1 cellular context compared by ENCODE assay signal in the genomic region with DNA sequence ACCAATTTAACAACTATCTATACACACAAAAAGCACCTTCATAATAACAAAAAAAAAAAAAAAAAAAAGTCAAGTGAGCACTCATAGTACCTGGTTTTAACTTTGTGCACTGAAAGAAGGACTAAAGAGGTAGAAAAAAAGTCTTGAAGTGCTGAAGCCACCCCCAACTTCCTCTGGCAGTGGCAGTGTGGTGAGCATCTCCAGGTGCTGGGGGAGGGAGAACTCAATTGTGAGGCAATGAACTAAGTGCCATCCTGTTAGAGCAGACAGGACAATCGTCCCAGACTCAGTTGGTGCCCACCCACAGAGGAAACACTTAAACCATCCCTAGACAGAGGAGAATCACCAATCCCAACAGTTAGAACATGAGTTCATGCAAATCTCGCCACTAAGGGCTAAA.
TF ChIP-seq lines count a peak whose summit lies in the region.

No MANE protein-coding gene starts in this region.

TF ChIP-seq in WTC11, 78 proteins besides CTCF, POLR2A, EP300 and RAD21 (continued from another document):
- TF ChIP-seq, protein P1, sequence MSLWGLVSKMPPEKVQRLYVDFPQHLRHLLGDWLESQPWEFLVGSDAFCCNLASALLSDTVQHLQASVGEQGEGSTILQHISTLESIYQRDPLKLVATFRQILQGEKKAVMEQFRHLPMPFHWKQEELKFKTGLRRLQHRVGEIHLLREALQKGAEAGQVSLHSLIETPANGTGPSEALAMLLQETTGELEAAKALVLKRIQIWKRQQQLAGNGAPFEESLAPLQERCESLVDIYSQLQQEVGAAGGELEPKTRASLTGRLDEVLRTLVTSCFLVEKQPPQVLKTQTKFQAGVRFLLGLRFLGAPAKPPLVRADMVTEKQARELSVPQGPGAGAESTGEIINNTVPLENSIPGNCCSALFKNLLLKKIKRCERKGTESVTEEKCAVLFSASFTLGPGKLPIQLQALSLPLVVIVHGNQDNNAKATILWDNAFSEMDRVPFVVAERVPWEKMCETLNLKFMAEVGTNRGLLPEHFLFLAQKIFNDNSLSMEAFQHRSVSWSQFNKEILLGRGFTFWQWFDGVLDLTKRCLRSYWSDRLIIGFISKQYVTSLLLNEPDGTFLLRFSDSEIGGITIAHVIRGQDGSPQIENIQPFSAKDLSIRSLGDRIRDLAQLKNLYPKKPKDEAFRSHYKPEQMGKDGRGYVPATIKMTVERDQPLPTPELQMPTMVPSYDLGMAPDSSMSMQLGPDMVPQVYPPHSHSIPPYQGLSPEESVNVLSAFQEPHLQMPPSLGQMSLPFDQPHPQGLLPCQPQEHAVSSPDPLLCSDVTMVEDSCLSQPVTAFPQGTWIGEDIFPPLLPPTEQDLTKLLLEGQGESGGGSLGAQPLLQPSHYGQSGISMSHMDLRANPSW (CRISPR knock-in tag; conservative IDR thresholded peaks at IDR 0.05; ENCODE audit: low read depth), result no peak
- TF ChIP-seq, protein P2, sequence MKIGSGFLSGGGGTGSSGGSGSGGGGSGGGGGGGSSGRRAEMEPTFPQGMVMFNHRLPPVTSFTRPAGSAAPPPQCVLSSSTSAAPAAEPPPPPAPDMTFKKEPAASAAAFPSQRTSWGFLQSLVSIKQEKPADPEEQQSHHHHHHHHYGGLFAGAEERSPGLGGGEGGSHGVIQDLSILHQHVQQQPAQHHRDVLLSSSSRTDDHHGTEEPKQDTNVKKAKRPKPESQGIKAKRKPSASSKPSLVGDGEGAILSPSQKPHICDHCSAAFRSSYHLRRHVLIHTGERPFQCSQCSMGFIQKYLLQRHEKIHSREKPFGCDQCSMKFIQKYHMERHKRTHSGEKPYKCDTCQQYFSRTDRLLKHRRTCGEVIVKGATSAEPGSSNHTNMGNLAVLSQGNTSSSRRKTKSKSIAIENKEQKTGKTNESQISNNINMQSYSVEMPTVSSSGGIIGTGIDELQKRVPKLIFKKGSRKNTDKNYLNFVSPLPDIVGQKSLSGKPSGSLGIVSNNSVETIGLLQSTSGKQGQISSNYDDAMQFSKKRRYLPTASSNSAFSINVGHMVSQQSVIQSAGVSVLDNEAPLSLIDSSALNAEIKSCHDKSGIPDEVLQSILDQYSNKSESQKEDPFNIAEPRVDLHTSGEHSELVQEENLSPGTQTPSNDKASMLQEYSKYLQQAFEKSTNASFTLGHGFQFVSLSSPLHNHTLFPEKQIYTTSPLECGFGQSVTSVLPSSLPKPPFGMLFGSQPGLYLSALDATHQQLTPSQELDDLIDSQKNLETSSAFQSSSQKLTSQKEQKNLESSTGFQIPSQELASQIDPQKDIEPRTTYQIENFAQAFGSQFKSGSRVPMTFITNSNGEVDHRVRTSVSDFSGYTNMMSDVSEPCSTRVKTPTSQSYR (CRISPR knock-in tag; IDR thresholded peaks at IDR 0.05), result no peak
- TF ChIP-seq, protein P3, sequence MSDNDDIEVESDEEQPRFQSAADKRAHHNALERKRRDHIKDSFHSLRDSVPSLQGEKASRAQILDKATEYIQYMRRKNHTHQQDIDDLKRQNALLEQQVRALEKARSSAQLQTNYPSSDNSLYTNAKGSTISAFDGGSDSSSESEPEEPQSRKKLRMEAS (CRISPR knock-in tag; IDR thresholded peaks at IDR 0.05), result no peak
- TF ChIP-seq SP1 (CRISPR knock-in tag; conservative IDR thresholded peaks at IDR 0.05), result no peak
- TF ChIP-seq, protein P4, sequence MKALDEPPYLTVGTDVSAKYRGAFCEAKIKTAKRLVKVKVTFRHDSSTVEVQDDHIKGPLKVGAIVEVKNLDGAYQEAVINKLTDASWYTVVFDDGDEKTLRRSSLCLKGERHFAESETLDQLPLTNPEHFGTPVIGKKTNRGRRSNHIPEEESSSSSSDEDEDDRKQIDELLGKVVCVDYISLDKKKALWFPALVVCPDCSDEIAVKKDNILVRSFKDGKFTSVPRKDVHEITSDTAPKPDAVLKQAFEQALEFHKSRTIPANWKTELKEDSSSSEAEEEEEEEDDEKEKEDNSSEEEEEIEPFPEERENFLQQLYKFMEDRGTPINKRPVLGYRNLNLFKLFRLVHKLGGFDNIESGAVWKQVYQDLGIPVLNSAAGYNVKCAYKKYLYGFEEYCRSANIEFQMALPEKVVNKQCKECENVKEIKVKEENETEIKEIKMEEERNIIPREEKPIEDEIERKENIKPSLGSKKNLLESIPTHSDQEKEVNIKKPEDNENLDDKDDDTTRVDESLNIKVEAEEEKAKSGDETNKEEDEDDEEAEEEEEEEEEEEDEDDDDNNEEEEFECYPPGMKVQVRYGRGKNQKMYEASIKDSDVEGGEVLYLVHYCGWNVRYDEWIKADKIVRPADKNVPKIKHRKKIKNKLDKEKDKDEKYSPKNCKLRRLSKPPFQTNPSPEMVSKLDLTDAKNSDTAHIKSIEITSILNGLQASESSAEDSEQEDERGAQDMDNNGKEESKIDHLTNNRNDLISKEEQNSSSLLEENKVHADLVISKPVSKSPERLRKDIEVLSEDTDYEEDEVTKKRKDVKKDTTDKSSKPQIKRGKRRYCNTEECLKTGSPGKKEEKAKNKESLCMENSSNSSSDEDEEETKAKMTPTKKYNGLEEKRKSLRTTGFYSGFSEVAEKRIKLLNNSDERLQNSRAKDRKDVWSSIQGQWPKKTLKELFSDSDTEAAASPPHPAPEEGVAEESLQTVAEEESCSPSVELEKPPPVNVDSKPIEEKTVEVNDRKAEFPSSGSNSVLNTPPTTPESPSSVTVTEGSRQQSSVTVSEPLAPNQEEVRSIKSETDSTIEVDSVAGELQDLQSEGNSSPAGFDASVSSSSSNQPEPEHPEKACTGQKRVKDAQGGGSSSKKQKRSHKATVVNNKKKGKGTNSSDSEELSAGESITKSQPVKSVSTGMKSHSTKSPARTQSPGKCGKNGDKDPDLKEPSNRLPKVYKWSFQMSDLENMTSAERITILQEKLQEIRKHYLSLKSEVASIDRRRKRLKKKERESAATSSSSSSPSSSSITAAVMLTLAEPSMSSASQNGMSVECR (CRISPR knock-in tag; IDR thresholded peaks at IDR 0.05; ENCODE audit: borderline replicate concordance), result no peak
- TF ChIP-seq ZNF121 (CRISPR knock-in tag; IDR thresholded peaks at IDR 0.05), result no peak
- TF ChIP-seq, protein P5, sequence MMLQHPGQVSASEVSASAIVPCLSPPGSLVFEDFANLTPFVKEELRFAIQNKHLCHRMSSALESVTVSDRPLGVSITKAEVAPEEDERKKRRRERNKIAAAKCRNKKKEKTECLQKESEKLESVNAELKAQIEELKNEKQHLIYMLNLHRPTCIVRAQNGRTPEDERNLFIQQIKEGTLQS (CRISPR knock-in tag; conservative IDR thresholded peaks at IDR 0.05), result no peak
